ENCODE assay signal across 8 cellular contexts in the genomic region with DNA sequence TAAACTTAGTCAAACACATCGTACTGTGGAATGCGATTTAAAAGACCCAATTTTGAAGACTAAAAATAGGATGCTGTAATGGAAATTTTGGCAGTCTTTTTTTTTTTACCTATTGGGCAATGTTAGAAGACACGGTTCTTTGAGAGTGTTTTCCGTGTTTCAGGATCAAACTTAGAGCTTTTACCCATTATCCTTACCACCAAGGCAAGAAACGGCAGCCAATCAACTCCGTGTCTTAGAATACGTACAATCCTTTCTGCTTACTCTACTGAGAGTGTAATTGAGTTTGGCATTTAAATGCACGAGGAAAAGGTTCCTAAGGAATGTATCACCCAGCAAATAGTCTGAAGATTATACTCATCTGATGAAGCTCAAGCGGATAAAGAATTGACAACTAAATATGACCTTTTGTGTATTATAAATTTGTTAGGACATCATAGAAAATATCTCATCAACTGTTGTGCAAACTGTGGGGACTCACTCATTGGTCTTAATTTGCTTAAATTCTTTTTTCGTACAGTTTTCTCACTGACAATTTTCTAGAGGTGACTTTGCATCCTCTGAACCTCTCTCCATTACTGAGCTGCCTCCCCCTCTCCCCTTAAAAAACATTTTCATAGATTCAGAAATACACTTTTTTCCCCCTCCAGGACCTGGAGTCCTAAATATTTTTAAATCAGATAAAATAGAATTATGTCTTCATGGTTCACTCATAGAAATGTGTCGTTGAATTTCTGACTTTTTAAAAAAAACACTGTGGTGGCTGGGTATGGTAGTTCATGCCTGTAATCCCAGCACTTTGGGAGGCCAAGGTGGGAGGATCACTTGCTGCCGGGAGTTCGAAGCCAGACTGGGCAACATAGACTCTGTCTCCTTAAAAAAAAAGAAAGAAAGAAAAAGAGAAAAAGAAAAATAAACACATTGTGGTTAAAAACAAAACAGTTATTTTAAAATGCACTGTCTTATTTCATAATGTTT. TPM values are rescaled to one million over a fixed set of nuclear protein-coding genes. Genes with fewer than 3 reads are reported as not detected.
A peak's percentile ranks its signal among the peaks of the same experiment; 100 is the strongest.
DNase-seq lines count a peak whose midpoint lies in the region; ATAC-seq and TF ChIP-seq lines count a peak whose summit lies in the region.

No MANE protein-coding gene starts in this region.

- no peaks in the 10 kb centered on the region for H3K27me3 ChIP-seq in heart left ventricle
- no peaks in the 10 kb centered on the region for H3K27me3 ChIP-seq in Peyer's patch
- H3K27me3 ChIP-seq in colonic mucosa = no peaks in the 10 kb centered on the region
- no peaks in the 10 kb centered on the region for H3K27me3 ChIP-seq in muscle layer of duodenum (ENCODE audit: low read depth, low read length)

- no peak for TF ChIP-seq CTCF in heart left ventricle (IDR thresholded peaks at IDR 0.05)
- no peak for TF ChIP-seq CTCF in Peyer's patch (IDR thresholded peaks at IDR 0.05)
- TF ChIP-seq CTCF in colonic mucosa (IDR thresholded peaks at IDR 0.05) = no peak

- no peaks in the 10 kb centered on the region for H3K9me3 ChIP-seq in heart left ventricle
- no peaks in the 10 kb centered on the region for H3K9me3 ChIP-seq in Peyer's patch
- H3K9me3 ChIP-seq in colonic mucosa = no peaks in the 10 kb centered on the region
- H3K9me3 ChIP-seq in muscle layer of duodenum (ENCODE audit: control insufficient read depth in 1 of 2, low read length in 2 of 2) = no peaks in the 10 kb centered on the region

- H3K27ac ChIP-seq in heart left ventricle (peak overlapping the region; percentile 90 to 98 (median 96)), Peyer's patch (peak overlapping the region; percentile 92 to 98 (median 96)), colonic mucosa (peak overlapping the region; percentile 98), muscle layer of duodenum (ENCODE audit: low read length) (peak overlapping the region; percentile 95)

- DNase-seq in heart left ventricle (no peak), cardiac septum (ENCODE audit: low spot score) (no peak), Peyer's patch (no peak), colonic mucosa (no peak), COLO829 (ENCODE audit: low spot score) (no peak), NCI-H1417 treated with DMSO at 0.1 percent for 48 hours (lab: John Stamatoyannopoulos, UW) (no peak)
- DNase-seq in activated CD4-positive, CD25-positive, alpha-beta regulatory T cell (lab: John Stamatoyannopoulos, UW) = no peak

- H3K36me3 ChIP-seq in heart left ventricle (peaks cover 0 to 17% (median 13%) of the 10 kb centered on the region in 9 donors), Peyer's patch (peaks cover 0 to 11% (median 0%) of the 10 kb centered on the region in 3 donors), colonic mucosa (no peaks in the 10 kb centered on the region), muscle layer of duodenum (ENCODE audit: control insufficient read depth in 1 of 2, insufficient read depth in 2 of 2, low read length in 2 of 2) (peaks cover 0 to 26% of the 10 kb centered on the region in 2 donors)

- ATAC-seq in heart left ventricle = no peak

- intact Hi-C loops in heart left ventricle (cut with DNase I) = loop anchor here (2.0 to 10.0 kb wide), 11 partner anchors 35 to 130 kb away; a partner anchor contains a TSS
- intact Hi-C loops in cardiac septum (cut with DNase I) = loop anchor here (2.0 to 10.0 kb wide), 5 partner anchors 41 to 157 kb away; a partner anchor contains a TSS
- intact Hi-C loops in colonic mucosa (cut with DNase I) = loop anchor here (10.0 kb wide), 1 partner anchor 63 kb away; a partner anchor contains a TSS

- peaks cover 15 to 68% (median 59%) of the 10 kb centered on the region in 12 donors for H3K4me1 ChIP-seq in heart left ventricle
- peaks cover 0 to 56% (median 9%) of the 10 kb centered on the region in 4 donors for H3K4me1 ChIP-seq in Peyer's patch
- peaks cover 8% of the 10 kb centered on the region for H3K4me1 ChIP-seq in colonic mucosa
- peaks cover 16 to 33% of the 10 kb centered on the region in 2 donors for H3K4me1 ChIP-seq in muscle layer of duodenum (ENCODE audit: control insufficient read depth in 1 of 2, insufficient read depth in 2 of 2, low read length in 2 of 2)

- no peak for TF ChIP-seq POLR2A in heart left ventricle (IDR thresholded peaks at IDR 0.05)
- TF ChIP-seq POLR2A in Peyer's patch (IDR thresholded peaks at IDR 0.05) = no peak

- H3K9ac ChIP-seq in colonic mucosa (ENCODE audit: low read depth in 2 of 2, low read length in 2 of 2) = peak overlapping the region in 1 of 2 donors; percentile 96

- 21 to 23% (median 21%) methylated on average over 13 of the region's 13 CpGs for WGBS in heart left ventricle, 4 donors

- H3K4me3 ChIP-seq in heart left ventricle = peak overlapping the region; percentile 65 to 99 (median 93)
- H3K4me3 ChIP-seq in Peyer's patch = peak overlapping the region; percentile 75 to 99 (median 88)
- peak overlapping the region; percentile 93 for H3K4me3 ChIP-seq in colonic mucosa
- peak overlapping the region; percentile 94 to 96 for H3K4me3 ChIP-seq in muscle layer of duodenum (ENCODE audit: low read depth in 1 of 2, low read length in 2 of 2)

RNA-seq across cellular contexts. Expression of a gene that starts 1.3 kb away (rescaled TPM):
- total RNA-seq in heart left ventricle = 10 to 100 TPM; 14.0 to 23.9 (median 19.1) TPM
- 10 to 100 TPM in 1 of 2 donors, 1 to 10 TPM in 1; 3.9 to 11.9 TPM for polyA plus RNA-seq in heart left ventricle
- total RNA-seq in cardiac septum = 10.9 TPM
- total RNA-seq in Peyer's patch = 10 to 100 TPM; 62.0 to 75.7 (median 69.8) TPM
- 10 to 100 TPM; 20.9 to 43.1 TPM for total RNA-seq in colonic mucosa

RNA-seq across cellular contexts. Expression of a gene that starts 1.5 kb away (rescaled TPM):
- 10 to 100 TPM; 10.5 to 14.5 (median 12.8) TPM for total RNA-seq in heart left ventricle
- polyA plus RNA-seq in heart left ventricle = 10 to 100 TPM in 1 of 2 donors, 1 to 10 TPM in 1; 4.2 to 18.6 TPM
- 9.6 TPM for total RNA-seq in cardiac septum
- 1 to 10 TPM; 5.6 to 8.4 (median 6.5) TPM for total RNA-seq in Peyer's patch
- total RNA-seq in colonic mucosa = 10 to 100 TPM; 11.3 to 14.0 TPM
